Comparison of ENCODE assay signal across 1 cellular context in the genomic region with DNA sequence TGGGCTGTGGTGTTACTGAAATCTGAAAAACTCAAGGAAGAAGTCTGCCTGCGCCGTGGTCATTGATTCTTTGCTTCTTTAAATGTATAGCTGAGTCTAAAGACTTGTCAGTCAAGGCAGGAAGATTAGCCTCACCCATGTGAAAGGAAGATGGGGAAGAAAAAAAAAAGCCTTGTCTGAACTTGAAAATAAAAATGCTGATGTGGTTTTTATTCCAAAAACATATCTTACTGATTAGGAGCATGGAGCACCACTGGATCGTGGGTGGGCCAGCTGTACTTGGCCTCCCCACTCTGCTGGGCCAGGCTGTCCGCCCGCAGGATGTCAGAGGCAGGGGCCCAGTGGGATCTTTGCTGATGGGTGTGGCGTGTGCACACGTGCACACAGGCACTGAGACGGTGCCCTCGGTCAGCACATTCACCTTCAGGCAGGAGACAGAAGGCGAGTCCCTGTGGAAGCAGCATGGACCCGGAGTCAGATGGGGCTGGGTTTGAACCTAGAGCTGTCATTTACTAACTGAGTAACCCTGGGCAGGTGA.
TF ChIP-seq lines count a peak whose summit lies in the region.

No MANE protein-coding gene starts in this region.

TF ChIP-seq in H1, 55 proteins besides CTCF, POLR2A, EP300 and RAD21:
- TF ChIP-seq CHD2 (IDR thresholded peaks at IDR 0.05; ENCODE audit: low read length), result no peak
- TF ChIP-seq RXRA (IDR thresholded peaks at IDR 0.05; ENCODE audit: insufficient read depth, low read depth, low read length), result no peak
- no peak for TF ChIP-seq BCL11A (IDR thresholded peaks at IDR 0.05; ENCODE audit: low read depth in 2 of 2, low read length in 2 of 2)
- no peak for TF ChIP-seq CEBPB (IDR thresholded peaks at IDR 0.05; ENCODE audit: low read depth, low read length)
- TF ChIP-seq CTBP2 (IDR thresholded peaks at IDR 0.05; ENCODE audit: borderline replicate concordance, insufficient read depth, insufficient read length, low read length), result no peak
- TF ChIP-seq CHD1 (IDR thresholded peaks at IDR 0.05; ENCODE audit: low read depth, low read length), result no peak
- TF ChIP-seq SP2 (IDR thresholded peaks at IDR 0.05; ENCODE audit: low read length), result no peak
- no peak for TF ChIP-seq BRCA1 (IDR thresholded peaks at IDR 0.05; ENCODE audit: low read depth, low read length)
- TF ChIP-seq SIN3A (conservative IDR thresholded peaks at IDR 0.05 in 1 of 2, IDR thresholded peaks at IDR 0.05 in 1 of 2; ENCODE audit: low read depth in 1 of 2, low read length in 2 of 2), result no peak
- TF ChIP-seq TCF12 (IDR thresholded peaks at IDR 0.05; ENCODE audit: low read depth, low read length), result no peak
- no peak for TF ChIP-seq ASH2L (IDR thresholded peaks at IDR 0.05; ENCODE audit: low read length)
- no peak for TF ChIP-seq FOSL1 (IDR thresholded peaks at IDR 0.05; ENCODE audit: insufficient read depth, low read depth, low read length)
- TF ChIP-seq CREB1 (IDR thresholded peaks at IDR 0.05), result no peak
- no peak for TF ChIP-seq TEAD4 (IDR thresholded peaks at IDR 0.05; ENCODE audit: low read depth, low read length)
- no peak for TF ChIP-seq GTF2F1 (IDR thresholded peaks at IDR 0.05; ENCODE audit: borderline replicate concordance, low read depth, low read length)
- no peak for TF ChIP-seq JUND (IDR thresholded peaks at IDR 0.05; ENCODE audit: low read length)
- TF ChIP-seq SUZ12 (IDR thresholded peaks at IDR 0.05; ENCODE audit: low read length), result no peak
- no peak for TF ChIP-seq SP1 (IDR thresholded peaks at IDR 0.05; ENCODE audit: low read depth, low read length)
- no peak for TF ChIP-seq TAF7 (optimal IDR thresholded peaks at IDR 0.05; ENCODE audit: borderline replicate concordance, low read depth, low read length)
